ENCODE assay signal across 1 cellular context in genomic region chr15:63015618-63016017, GRCh38.
A peak's percentile ranks its signal among the peaks of the same experiment; 100 is the strongest.
TF ChIP-seq lines count a peak whose summit lies in the region.

No MANE protein-coding gene starts in this region.

TF ChIP-seq in K562, 482 proteins besides CTCF, POLR2A, EP300 and RAD21 (continued from another document):
- TF ChIP-seq FOSL1 (tag; conservative IDR thresholded peaks at IDR 0.05) (peak; percentile 35; the same call in 1 of the 2 replicates), NR2C2 (CRISPR knock-in tag; IDR thresholded peaks at IDR 0.05) (no peak), NR2C2 (tag; IDR thresholded peaks at IDR 0.05) (peak; percentile 21; the same call in 1 of the 2 replicates), KAT2B (IDR thresholded peaks at IDR 0.05; ENCODE audit: low read depth, low read length) (no peak), RBBP5 (IDR thresholded peaks at IDR 0.05; ENCODE audit: borderline replicate concordance, insufficient read depth, low read length, poor library complexity, severe bottlenecking) (no peak)
TF ChIP-seq in K562: peak in this region for 2.
